ENCODE assay signal across 9 cellular contexts in the genomic region with DNA sequence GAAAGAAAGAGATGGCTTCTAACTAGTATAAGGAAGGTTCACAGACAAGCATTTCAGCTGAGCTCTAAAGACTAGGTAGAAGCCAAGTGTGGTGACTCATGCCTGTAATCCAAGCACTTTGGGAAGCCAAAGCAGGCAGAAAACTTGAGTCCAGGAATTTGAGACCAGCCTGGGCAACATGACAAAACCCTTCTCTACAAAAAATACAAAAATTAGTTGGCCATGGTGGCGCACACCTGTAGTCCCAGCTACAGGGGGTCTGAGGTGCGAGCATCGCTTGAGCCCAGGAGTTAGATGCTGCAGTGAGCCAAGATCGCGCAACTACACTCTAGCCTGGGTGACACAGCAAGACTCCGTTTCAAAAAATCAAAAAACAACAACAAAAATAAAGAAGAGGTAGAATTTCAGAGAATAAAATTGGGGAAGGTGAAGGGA. TPM values are rescaled to one million over a fixed set of nuclear protein-coding genes. Genes with fewer than 3 reads are reported as not detected.
DNase-seq lines count a peak whose midpoint lies in the region; TF ChIP-seq lines count a peak whose summit lies in the region.
"Had no signal": no experiment of that assay in that cellular context is flagged by ENCODE, and none has a peak within 500 bp of the region (broad histone marks: within the 10 kb centered on the region; RNA-seq: fewer than 3 reads in every experiment).

No MANE protein-coding gene starts in this region.

- H3K79me2 ChIP-seq in osteoblast (ENCODE audit: insufficient read depth, low read length) = peaks cover 60% of the 10 kb centered on the region

- H3K4me2 ChIP-seq in osteoblast (ENCODE audit: insufficient read depth, low read length) = peak overlapping the region; percentile 52

- no peaks in the 10 kb centered on the region for H3K27me3 Mint-ChIP-seq in Calu3 (ENCODE audit: unreplicated experiment)
- H3K27me3 Mint-ChIP-seq: activated CD4-positive, alpha-beta memory T cell treated with anti-CD3 and anti-CD28 coated beads for 36 hours had no signal

- peaks cover 36% of the 10 kb centered on the region for H4K20me1 ChIP-seq in osteoblast (ENCODE audit: insufficient read depth, low read length)

- no peaks in the 10 kb centered on the region for H3K27me3 ChIP-seq in osteoblast (ENCODE audit: insufficient read depth, low read length)

- no peaks in the 10 kb centered on the region for H3K36me3 ChIP-seq in osteoblast (ENCODE audit: insufficient read depth, low read length)

- DNase-seq in Calu3 = peak; percentile 6
- DNase-seq in NCI-H226 = peak; percentile 74
- DNase-seq in epithelial cell of esophagus (ENCODE audit: low read depth) = peak; percentile 80
- DNase-seq in osteoblast (ENCODE audit: insufficient read length, low spot score, missing footprints) = peak; percentile 75
- DNase-seq in NCI-H774 (lab: John Stamatoyannopoulos, UW) = no peak
- DNase-seq in SIG-M5 (lab: John Stamatoyannopoulos, UW) = no peak
- no peak for DNase-seq in NCI-H82 treated with DMSO at 0.1 percent for 48 hours (lab: John Stamatoyannopoulos, UW; ENCODE audit: unreplicated experiment)
- no peak for DNase-seq in GDM1 (lab: John Stamatoyannopoulos, UW)
- DNase-seq: activated CD4-positive, alpha-beta memory T cell treated with anti-CD3 and anti-CD28 coated beads for 36 hours had no signal

- no peak overlapping the region for H2AFZ ChIP-seq in osteoblast (ENCODE audit: low read length)

- H3K4me1 Mint-ChIP-seq in Calu3 (ENCODE audit: low read depth, unreplicated experiment) = peaks cover 7% of the 10 kb centered on the region

- H3K27ac Mint-ChIP-seq in Calu3 (ENCODE audit: unreplicated experiment) = no peak overlapping the region
- H3K27ac Mint-ChIP-seq: activated CD4-positive, alpha-beta memory T cell treated with anti-CD3 and anti-CD28 coated beads for 36 hours had no signal

- CTCF ChIA-PET in Calu3 (lab: Charles Lee) = no interaction called here

- no peak for TF ChIP-seq CTCF in Calu3 (IDR thresholded peaks at IDR 0.05; ENCODE audit: unreplicated experiment)
- TF ChIP-seq CTCF in epithelial cell of esophagus (IDR thresholded peaks at IDR 0.05; ENCODE audit: insufficient read depth, low read depth, low read length, missing control alignments) = no peak
- no peak for TF ChIP-seq CTCF in osteoblast (IDR thresholded peaks at IDR 0.05; ENCODE audit: extremely low read depth, low read depth, low read length)

- peaks cover 7% of the 10 kb centered on the region for H3K36me3 Mint-ChIP-seq in Calu3 (ENCODE audit: insufficient read depth, unreplicated experiment)

- H3K4me3 ChIP-seq in epithelial cell of esophagus (ENCODE audit: low read length) (no peak overlapping the region), osteoblast (ENCODE audit: insufficient read depth, low read length) (no peak overlapping the region)

- no peak overlapping the region for H3K4me3 Mint-ChIP-seq in Calu3 (ENCODE audit: low read depth, unreplicated experiment)
- H3K4me3 Mint-ChIP-seq: activated CD4-positive, alpha-beta memory T cell treated with anti-CD3 and anti-CD28 coated beads for 36 hours had no signal

- H3K27ac ChIP-seq in osteoblast (ENCODE audit: low read depth, low read length) = no peak overlapping the region

- H3K4me1 ChIP-seq in osteoblast (ENCODE audit: insufficient read depth, low read length) = peaks cover 28% of the 10 kb centered on the region

- H3K9me3 Mint-ChIP-seq in Calu3 (ENCODE audit: low read depth, unreplicated experiment) = no peaks in the 10 kb centered on the region
- H3K9me3 Mint-ChIP-seq: activated CD4-positive, alpha-beta memory T cell treated with anti-CD3 and anti-CD28 coated beads for 36 hours had no signal

- intact Hi-C loops in Calu3 (cut with micrococcal nuclease; ENCODE audit: unreplicated experiment) = no loop called here

- BruUV-seq in Calu3 (replicated peaks; lab: Mats Ljungman, UMichigan) = no TSS peak

- H3K9me3 ChIP-seq in osteoblast (ENCODE audit: low read depth, low read length) = no peaks in the 10 kb centered on the region

RNA-seq across cellular contexts. Expression of a gene that starts 27.8 kb away (rescaled TPM):
- total RNA-seq in Calu3 (2022) = 10.6 and 13.3 TPM in 2 replicates
- total RNA-seq in osteoblast = 15.0 and 16.3 TPM in 2 replicates

RNA-seq across cellular contexts. Expression of a gene that starts 42.6 kb away (rescaled TPM):
- 95.9 and 107 TPM in 2 replicates for total RNA-seq in Calu3 (2022)
- total RNA-seq in osteoblast = 63.6 and 66.2 TPM in 2 replicates

Comparison
In these comparisons a context has a peak if more than half of its experiments do, and no peak if none do; other contexts are left out.
1. DNase-seq: peak in Calu3 (single experiment), NCI-H226 (single experiment), epithelial cell of esophagus (single experiment) and osteoblast (single experiment); none in NCI-H774 (single experiment), SIG-M5 (single experiment), NCI-H82 treated with DMSO at 0.1 percent for 48 hours (single experiment) and GDM1 (single experiment).